2 cellular contexts compared by ENCODE assay signal in the genomic region with DNA sequence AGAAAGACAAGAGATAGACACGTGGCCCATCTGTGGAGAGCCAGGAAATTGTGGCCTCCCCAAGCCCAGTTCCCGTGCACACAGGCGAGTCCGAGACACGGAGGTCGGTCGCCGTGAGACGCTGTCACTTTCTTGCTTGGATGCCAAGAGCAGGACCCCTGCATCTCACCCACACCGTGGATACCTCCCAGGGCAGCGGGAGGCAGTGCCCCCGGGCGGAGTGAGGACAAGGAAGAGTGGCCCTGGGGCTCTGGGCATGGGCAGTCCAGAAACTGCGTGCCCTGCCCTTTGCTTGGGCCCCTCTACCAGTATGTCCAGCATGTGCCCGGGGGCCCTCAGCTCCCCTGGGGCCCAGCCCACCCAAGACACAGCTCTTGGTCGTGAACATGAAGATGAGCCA.
TF ChIP-seq lines count a peak whose summit lies in the region.

No MANE protein-coding gene starts in this region.

TF ChIP-seq in H1, 55 proteins besides CTCF, POLR2A, EP300 and RAD21 (continued from another document):
- TF ChIP-seq CREB1 (IDR thresholded peaks at IDR 0.05) (no peak), POU5F1 (IDR thresholded peaks at IDR 0.05; ENCODE audit: low read depth, low read length) (no peak), KDM5A (IDR thresholded peaks at IDR 0.05; ENCODE audit: low read length) (no peak), GABPA (IDR thresholded peaks at IDR 0.05; ENCODE audit: borderline replicate concordance, insufficient read depth, low read length) (no peak), TCF12 (IDR thresholded peaks at IDR 0.05; ENCODE audit: low read depth, low read length) (no peak), CHD2 (IDR thresholded peaks at IDR 0.05; ENCODE audit: low read length) (no peak), YY1 (IDR thresholded peaks at IDR 0.05; ENCODE audit: low read depth, low read length) (no peak), JUN (IDR thresholded peaks at IDR 0.05; ENCODE audit: low read depth, low read length) (no peak), FOSL1 (IDR thresholded peaks at IDR 0.05; ENCODE audit: insufficient read depth, low read depth, low read length) (no peak), EGR1 (IDR thresholded peaks at IDR 0.05; ENCODE audit: borderline replicate concordance, low read depth, low read length) (no peak), TAF7 (optimal IDR thresholded peaks at IDR 0.05; ENCODE audit: borderline replicate concordance, low read depth, low read length) (no peak), JUND (IDR thresholded peaks at IDR 0.05; ENCODE audit: low read length) (no peak), CBX8 (IDR thresholded peaks at IDR 0.05; ENCODE audit: borderline replicate concordance, low read depth, low read length) (no peak), BCL11A (IDR thresholded peaks at IDR 0.05; ENCODE audit: low read depth in 2 of 2, low read length in 2 of 2) (no peak), TEAD4 (IDR thresholded peaks at IDR 0.05; ENCODE audit: low read depth, low read length) (no peak), KDM1A (IDR thresholded peaks at IDR 0.05; ENCODE audit: borderline replicate concordance, low read length) (no peak)
- TF ChIP-seq, protein P1, sequence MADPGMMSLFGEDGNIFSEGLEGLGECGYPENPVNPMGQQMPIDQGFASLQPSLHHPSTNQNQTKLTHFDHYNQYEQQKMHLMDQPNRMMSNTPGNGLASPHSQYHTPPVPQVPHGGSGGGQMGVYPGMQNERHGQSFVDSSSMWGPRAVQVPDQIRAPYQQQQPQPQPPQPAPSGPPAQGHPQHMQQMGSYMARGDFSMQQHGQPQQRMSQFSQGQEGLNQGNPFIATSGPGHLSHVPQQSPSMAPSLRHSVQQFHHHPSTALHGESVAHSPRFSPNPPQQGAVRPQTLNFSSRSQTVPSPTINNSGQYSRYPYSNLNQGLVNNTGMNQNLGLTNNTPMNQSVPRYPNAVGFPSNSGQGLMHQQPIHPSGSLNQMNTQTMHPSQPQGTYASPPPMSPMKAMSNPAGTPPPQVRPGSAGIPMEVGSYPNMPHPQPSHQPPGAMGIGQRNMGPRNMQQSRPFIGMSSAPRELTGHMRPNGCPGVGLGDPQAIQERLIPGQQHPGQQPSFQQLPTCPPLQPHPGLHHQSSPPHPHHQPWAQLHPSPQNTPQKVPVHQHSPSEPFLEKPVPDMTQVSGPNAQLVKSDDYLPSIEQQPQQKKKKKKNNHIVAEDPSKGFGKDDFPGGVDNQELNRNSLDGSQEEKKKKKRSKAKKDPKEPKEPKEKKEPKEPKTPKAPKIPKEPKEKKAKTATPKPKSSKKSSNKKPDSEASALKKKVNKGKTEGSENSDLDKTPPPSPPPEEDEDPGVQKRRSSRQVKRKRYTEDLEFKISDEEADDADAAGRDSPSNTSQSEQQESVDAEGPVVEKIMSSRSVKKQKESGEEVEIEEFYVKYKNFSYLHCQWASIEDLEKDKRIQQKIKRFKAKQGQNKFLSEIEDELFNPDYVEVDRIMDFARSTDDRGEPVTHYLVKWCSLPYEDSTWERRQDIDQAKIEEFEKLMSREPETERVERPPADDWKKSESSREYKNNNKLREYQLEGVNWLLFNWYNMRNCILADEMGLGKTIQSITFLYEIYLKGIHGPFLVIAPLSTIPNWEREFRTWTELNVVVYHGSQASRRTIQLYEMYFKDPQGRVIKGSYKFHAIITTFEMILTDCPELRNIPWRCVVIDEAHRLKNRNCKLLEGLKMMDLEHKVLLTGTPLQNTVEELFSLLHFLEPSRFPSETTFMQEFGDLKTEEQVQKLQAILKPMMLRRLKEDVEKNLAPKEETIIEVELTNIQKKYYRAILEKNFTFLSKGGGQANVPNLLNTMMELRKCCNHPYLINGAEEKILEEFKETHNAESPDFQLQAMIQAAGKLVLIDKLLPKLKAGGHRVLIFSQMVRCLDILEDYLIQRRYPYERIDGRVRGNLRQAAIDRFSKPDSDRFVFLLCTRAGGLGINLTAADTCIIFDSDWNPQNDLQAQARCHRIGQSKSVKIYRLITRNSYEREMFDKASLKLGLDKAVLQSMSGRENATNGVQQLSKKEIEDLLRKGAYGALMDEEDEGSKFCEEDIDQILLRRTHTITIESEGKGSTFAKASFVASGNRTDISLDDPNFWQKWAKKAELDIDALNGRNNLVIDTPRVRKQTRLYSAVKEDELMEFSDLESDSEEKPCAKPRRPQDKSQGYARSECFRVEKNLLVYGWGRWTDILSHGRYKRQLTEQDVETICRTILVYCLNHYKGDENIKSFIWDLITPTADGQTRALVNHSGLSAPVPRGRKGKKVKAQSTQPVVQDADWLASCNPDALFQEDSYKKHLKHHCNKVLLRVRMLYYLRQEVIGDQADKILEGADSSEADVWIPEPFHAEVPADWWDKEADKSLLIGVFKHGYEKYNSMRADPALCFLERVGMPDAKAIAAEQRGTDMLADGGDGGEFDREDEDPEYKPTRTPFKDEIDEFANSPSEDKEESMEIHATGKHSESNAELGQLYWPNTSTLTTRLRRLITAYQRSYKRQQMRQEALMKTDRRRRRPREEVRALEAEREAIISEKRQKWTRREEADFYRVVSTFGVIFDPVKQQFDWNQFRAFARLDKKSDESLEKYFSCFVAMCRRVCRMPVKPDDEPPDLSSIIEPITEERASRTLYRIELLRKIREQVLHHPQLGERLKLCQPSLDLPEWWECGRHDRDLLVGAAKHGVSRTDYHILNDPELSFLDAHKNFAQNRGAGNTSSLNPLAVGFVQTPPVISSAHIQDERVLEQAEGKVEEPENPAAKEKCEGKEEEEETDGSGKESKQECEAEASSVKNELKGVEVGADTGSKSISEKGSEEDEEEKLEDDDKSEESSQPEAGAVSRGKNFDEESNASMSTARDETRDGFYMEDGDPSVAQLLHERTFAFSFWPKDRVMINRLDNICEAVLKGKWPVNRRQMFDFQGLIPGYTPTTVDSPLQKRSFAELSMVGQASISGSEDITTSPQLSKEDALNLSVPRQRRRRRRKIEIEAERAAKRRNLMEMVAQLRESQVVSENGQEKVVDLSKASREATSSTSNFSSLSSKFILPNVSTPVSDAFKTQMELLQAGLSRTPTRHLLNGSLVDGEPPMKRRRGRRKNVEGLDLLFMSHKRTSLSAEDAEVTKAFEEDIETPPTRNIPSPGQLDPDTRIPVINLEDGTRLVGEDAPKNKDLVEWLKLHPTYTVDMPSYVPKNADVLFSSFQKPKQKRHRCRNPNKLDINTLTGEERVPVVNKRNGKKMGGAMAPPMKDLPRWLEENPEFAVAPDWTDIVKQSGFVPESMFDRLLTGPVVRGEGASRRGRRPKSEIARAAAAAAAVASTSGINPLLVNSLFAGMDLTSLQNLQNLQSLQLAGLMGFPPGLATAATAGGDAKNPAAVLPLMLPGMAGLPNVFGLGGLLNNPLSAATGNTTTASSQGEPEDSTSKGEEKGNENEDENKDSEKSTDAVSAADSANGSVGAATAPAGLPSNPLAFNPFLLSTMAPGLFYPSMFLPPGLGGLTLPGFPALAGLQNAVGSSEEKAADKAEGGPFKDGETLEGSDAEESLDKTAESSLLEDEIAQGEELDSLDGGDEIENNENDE (IDR thresholded peaks at IDR 0.05; ENCODE audit: insufficient replicate concordance, low read length), result no peak

TF ChIP-seq in GM12891, 5 proteins besides CTCF, POLR2A, EP300 and RAD21 (continued from another document):
- TF ChIP-seq POU2F2 (IDR thresholded peaks at IDR 0.05; ENCODE audit: low read depth, low read length), result no peak
